ENCODE assay signal across 29 cellular contexts in the genomic region with DNA sequence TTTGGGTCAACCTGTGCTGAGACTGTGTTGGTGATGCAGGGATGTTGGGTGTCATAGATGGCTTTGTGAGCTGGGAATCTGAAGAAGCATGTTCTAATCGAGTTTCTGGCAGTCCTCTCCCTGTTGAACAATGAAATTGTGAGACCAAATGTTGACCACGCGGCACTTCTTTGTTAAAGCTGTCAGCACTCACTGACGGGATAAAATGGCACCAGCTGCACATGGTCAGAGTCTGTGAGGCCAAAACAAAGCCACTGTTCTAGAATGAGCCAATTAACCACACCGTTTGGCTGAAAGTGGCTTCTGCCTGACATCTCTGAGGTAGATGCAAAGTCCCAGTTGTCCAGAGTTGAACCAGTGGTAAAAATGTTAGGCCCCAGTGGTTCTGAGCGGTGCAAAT.
"Had no signal": no experiment of that assay in that cellular context is flagged by ENCODE, and none has a peak within 500 bp of the region (broad histone marks: within the 10 kb centered on the region; RNA-seq: fewer than 3 reads in every experiment).

No MANE protein-coding gene starts in this region.

- H3K27me3 ChIP-seq: body of pancreas, cardiac muscle cell, left lung, ovary, testis, transverse colon had no signal

- ATAC-seq: activated CD4-positive, CD25-positive, alpha-beta regulatory T cell treated with anti-CD3 and anti-CD28 coated beads, Interleukin-2, amount 50 U/mL, for 24 hours; body of pancreas; esophagus mucosa; left lung; natural killer cell; stimulated activated naive CD8-positive, alpha-beta T cell treated with anti-CD3 and anti-CD28 coated beads, Interleukin-15, Interleukin-2, amounts not matched to agents 100 U/mL and 50 U/mL, for 24 hours had no signal

- H3K4me3 ChIP-seq: body of pancreas, cardiac muscle cell, left lung, lung, ovary, prostate gland, smooth muscle cell, testis, transverse colon had no signal

- H3K4me2 ChIP-seq: smooth muscle cell had no signal

- H3K9me3 Mint-ChIP-seq: natural killer cell had no signal

- H3K27me3 Mint-ChIP-seq: activated naive CD8-positive, alpha-beta T cell had no signal

- H3K36me3 ChIP-seq: cardiac muscle cell, left lung, ovary, prostate gland, transverse colon, WERI-Rb-1 had no signal

- H3K4me1 ChIP-seq: body of pancreas, left lung, prostate gland, testis, transverse colon had no signal

- H3K36me3 Mint-ChIP-seq: activated naive CD8-positive, alpha-beta T cell; natural killer cell had no signal

- H3K4me1 Mint-ChIP-seq: natural killer cell had no signal

- H3K9me3 ChIP-seq: body of pancreas, left lung, ovary, prostate gland, testis, transverse colon had no signal

- H3K27ac ChIP-seq: body of pancreas, cardiac muscle cell, left lung, ovary, prostate gland, testis, transverse colon, WERI-Rb-1 had no signal

- DNase-seq: activated CD4-positive, alpha-beta T cell treated with anti-CD3 and anti-CD28 coated beads for 48 hours; activated CD4-positive, alpha-beta T cell treated with anti-CD3 and anti-CD28 coated beads, Interleukin-2, amount 50 U/mL, for 48 hours; activated CD8-positive, alpha-beta memory T cell treated with anti-CD3 and anti-CD28 coated beads for 24 hours; activated effector memory CD4-positive, alpha-beta T cell treated with Interleukin-2 at 50 U/mL for 16 hours; activated naive CD4-positive, alpha-beta T cell treated with Interleukin-2 at 50 U/mL for 16 hours; body of pancreas; cortex of kidney; foreskin fibroblast; kidney glomerular epithelial cell; left lung; natural killer cell; ovary; stimulated activated CD4-positive, alpha-beta T cell treated with anti-CD3 and anti-CD28 coated beads, Interleukin-15, amount 100 ng/mL, for 24 hours; stimulated activated naive CD8-positive, alpha-beta T cell treated with anti-CD3 and anti-CD28 coated beads, Interleukin-15, Interleukin-2, amounts not matched to agents 100 U/mL and 50 U/mL, for 24 hours; SW 1271; T-helper 9 cell; testis; transverse colon; WERI-Rb-1 had no signal

- H3K4me3 Mint-ChIP-seq: activated naive CD8-positive, alpha-beta T cell; mesothelial cell of epicardium; natural killer cell; T-helper 1 cell treated with Interleukin-12 subunit alpha and Interleukin-12 subunit beta and Interleukin-4 antibody, amounts not matched to agents 30 μg/mL and 1 μg/mL, for 36 hours had no signal

- FAIRE-seq: TTC549 had no signal

- H3K27ac Mint-ChIP-seq: activated naive CD8-positive, alpha-beta T cell; mesothelial cell of epicardium; natural killer cell; T-helper 1 cell treated with Interleukin-12 subunit alpha and Interleukin-12 subunit beta and Interleukin-4 antibody, amounts not matched to agents 30 μg/mL and 1 μg/mL, for 36 hours had no signal
